Comparison of ENCODE assay signal across 2 cellular contexts in the genomic region with DNA sequence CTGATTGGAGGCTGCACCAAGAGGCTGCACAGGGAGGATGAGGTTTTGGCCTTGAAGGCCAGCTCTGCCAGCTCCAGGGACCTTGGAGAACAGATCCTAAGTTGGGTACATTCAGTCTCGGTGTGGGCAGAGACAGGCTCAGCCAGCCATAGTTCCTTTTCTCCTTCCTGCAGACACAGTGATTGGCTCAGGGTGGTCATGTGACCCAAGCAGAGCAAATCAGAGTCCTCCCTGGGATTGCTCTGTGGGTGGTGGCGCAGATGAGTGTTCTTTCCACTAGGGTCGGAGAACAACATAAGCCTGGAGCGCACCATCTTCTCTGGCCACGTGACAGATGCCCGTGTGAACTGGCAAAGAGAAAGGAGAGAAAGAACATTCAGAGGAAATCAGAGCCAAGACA.
A peak's percentile ranks its signal among the peaks of the same experiment; 100 is the strongest.
TF ChIP-seq lines count a peak whose summit lies in the region.

No MANE protein-coding gene starts in this region.

TF ChIP-seq in HCT116, 20 proteins besides CTCF, POLR2A, EP300 and RAD21:
- TF ChIP-seq, protein P1, sequence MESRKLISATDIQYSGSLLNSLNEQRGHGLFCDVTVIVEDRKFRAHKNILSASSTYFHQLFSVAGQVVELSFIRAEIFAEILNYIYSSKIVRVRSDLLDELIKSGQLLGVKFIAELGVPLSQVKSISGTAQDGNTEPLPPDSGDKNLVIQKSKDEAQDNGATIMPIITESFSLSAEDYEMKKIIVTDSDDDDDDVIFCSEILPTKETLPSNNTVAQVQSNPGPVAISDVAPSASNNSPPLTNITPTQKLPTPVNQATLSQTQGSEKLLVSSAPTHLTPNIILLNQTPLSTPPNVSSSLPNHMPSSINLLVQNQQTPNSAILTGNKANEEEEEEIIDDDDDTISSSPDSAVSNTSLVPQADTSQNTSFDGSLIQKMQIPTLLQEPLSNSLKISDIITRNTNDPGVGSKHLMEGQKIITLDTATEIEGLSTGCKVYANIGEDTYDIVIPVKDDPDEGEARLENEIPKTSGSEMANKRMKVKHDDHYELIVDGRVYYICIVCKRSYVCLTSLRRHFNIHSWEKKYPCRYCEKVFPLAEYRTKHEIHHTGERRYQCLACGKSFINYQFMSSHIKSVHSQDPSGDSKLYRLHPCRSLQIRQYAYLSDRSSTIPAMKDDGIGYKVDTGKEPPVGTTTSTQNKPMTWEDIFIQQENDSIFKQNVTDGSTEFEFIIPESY (IDR thresholded peaks at IDR 0.05; ENCODE audit: extremely low read depth, insufficient replicate concordance, low read length): no peak
- TF ChIP-seq FOSL1 (IDR thresholded peaks at IDR 0.05; ENCODE audit: low read depth) (no peak), SIN3A (IDR thresholded peaks at IDR 0.05; ENCODE audit: low read depth) (no peak), CEBPB (IDR thresholded peaks at IDR 0.05; ENCODE audit: low read depth) (no peak), YY1 (IDR thresholded peaks at IDR 0.05; ENCODE audit: extremely low read depth, insufficient replicate concordance, low read depth, low read length) (no peak), EGR1 (IDR thresholded peaks at IDR 0.05; ENCODE audit: low read depth) (no peak), ZNF274 (IDR thresholded peaks at IDR 0.05; ENCODE audit: low read depth, low read length) (no peak), SRF (IDR thresholded peaks at IDR 0.05; ENCODE audit: low read depth) (no peak), JUND (IDR thresholded peaks at IDR 0.05) (no peak), POLR2AphosphoS5 (IDR thresholded peaks at IDR 0.05; ENCODE audit: low read depth, low read length) (no peak)
- TF ChIP-seq, protein P2, sequence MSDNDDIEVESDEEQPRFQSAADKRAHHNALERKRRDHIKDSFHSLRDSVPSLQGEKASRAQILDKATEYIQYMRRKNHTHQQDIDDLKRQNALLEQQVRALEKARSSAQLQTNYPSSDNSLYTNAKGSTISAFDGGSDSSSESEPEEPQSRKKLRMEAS (IDR thresholded peaks at IDR 0.05): no peak

TF ChIP-seq in H1, 55 proteins besides CTCF, POLR2A, EP300 and RAD21:
- TF ChIP-seq CBX5 (IDR thresholded peaks at IDR 0.05; ENCODE audit: low read depth, low read length): no peak
- TF ChIP-seq, protein P3, sequence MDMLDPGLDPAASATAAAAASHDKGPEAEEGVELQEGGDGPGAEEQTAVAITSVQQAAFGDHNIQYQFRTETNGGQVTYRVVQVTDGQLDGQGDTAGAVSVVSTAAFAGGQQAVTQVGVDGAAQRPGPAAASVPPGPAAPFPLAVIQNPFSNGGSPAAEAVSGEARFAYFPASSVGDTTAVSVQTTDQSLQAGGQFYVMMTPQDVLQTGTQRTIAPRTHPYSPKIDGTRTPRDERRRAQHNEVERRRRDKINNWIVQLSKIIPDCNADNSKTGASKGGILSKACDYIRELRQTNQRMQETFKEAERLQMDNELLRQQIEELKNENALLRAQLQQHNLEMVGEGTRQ (IDR thresholded peaks at IDR 0.05; ENCODE audit: low read length): 0 out of 2 replicates have a peak, but pooled peaks have one; percentile 10
